ENCODE assay signal across 17 cellular contexts in genomic region chr16:89024546-89024945, GRCh38. TPM values are rescaled to one million over a fixed set of nuclear protein-coding genes. Genes with fewer than 3 reads are reported as not detected.
DNase-seq lines count a peak whose midpoint lies in the region; ATAC-seq and TF ChIP-seq lines count a peak whose summit lies in the region.
"Had no signal": no experiment of that assay in that cellular context is flagged by ENCODE, and none has a peak within 500 bp of the region (broad histone marks: within the 10 kb centered on the region; RNA-seq: fewer than 3 reads in every experiment).

No MANE protein-coding gene starts in this region.

- H3K4me1 Mint-ChIP-seq in T-helper 1 cell treated with Interleukin-12 subunit alpha and Interleukin-12 subunit beta and Interleukin-4 antibody, amounts not matched to agents 30 μg/mL and 1 μg/mL, for 36 hours (ENCODE audit: low read depth): peaks cover 37% of the 10 kb centered on the region
- no peaks in the 10 kb centered on the region for H3K4me1 Mint-ChIP-seq in chondrocyte (ENCODE audit: low read depth)

- H3K36me3 ChIP-seq in heart right ventricle (no peaks in the 10 kb centered on the region), upper lobe of right lung (no peaks in the 10 kb centered on the region)

- peaks cover 34% of the 10 kb centered on the region for H3K9me3 Mint-ChIP-seq in T-helper 1 cell treated with Interleukin-12 subunit alpha and Interleukin-12 subunit beta and Interleukin-4 antibody, amounts not matched to agents 30 μg/mL and 1 μg/mL, for 36 hours
- H3K9me3 Mint-ChIP-seq in chondrocyte (ENCODE audit: low read depth): peaks cover 12% of the 10 kb centered on the region

- ATAC-seq in left cardiac atrium: no peak
- no peak for ATAC-seq in heart right ventricle
- ATAC-seq in upper lobe of right lung: no peak
- ATAC-seq in GM21528 (IDR thresholded peaks at IDR 0.05; ENCODE audit: low FRiP score, unreplicated experiment): no peak

- intact Hi-C loops in left cardiac atrium (cut with DNase I): no loop called here
- intact Hi-C loops in heart right ventricle (cut with DNase I): no loop called here
- intact Hi-C loops in upper lobe of right lung (cut with DNase I): no loop called here

- peaks cover 17% of the 10 kb centered on the region for H3K36me3 Mint-ChIP-seq in T-helper 1 cell treated with Interleukin-12 subunit alpha and Interleukin-12 subunit beta and Interleukin-4 antibody, amounts not matched to agents 30 μg/mL and 1 μg/mL, for 36 hours (ENCODE audit: low read depth)
- H3K36me3 Mint-ChIP-seq in chondrocyte (ENCODE audit: low read depth): peaks cover 6% of the 10 kb centered on the region

- H3K27me3 ChIP-seq in heart right ventricle: peaks cover 0 to 63% (median 47%) of the 10 kb centered on the region in 7 donors
- peaks cover 14% of the 10 kb centered on the region for H3K27me3 ChIP-seq in upper lobe of right lung

- 81 to 86% methylated on average over 8 of the region's 8 CpGs for WGBS in heart right ventricle, 2 donors

- DNase-seq in T-helper 1 cell (no peak), left cardiac atrium (peak; percentile 5), heart right ventricle (no peak), chondrocyte (ENCODE audit: low spot score) (peak; percentile 73), upper lobe of right lung (peak; percentile 21)
- no peak for DNase-seq in stimulated activated naive CD4-positive, alpha-beta T cell treated with Interleukin-2 at 50 U/mL for 16 hours (lab: John Stamatoyannopoulos, UW)
- DNase-seq: C1 segment of cervical spinal cord, H9, KG1, NCI-H1092 treated with DMSO at 0.1 percent for 48 hours, NCI-H187, NCI-H510A, RPMI8226 had no signal

- H3K27ac ChIP-seq in heart right ventricle (no peak overlapping the region), upper lobe of right lung (no peak overlapping the region)

- H3K4me1 ChIP-seq in heart right ventricle (no peaks in the 10 kb centered on the region), upper lobe of right lung (no peaks in the 10 kb centered on the region)

- H3K27ac Mint-ChIP-seq in T-helper 1 cell treated with Interleukin-12 subunit alpha and Interleukin-12 subunit beta and Interleukin-4 antibody, amounts not matched to agents 30 μg/mL and 1 μg/mL, for 36 hours: peak overlapping the region; percentile 63
- H3K27ac Mint-ChIP-seq in chondrocyte (ENCODE audit: unreplicated experiment): no peak overlapping the region
- H3K27ac Mint-ChIP-seq: H9 had no signal

- H3K4me3 ChIP-seq in heart right ventricle: no peak overlapping the region
- no peak overlapping the region for H3K4me3 ChIP-seq in upper lobe of right lung

- TF ChIP-seq CTCF in heart right ventricle (IDR thresholded peaks at IDR 0.05) (no peak), chondrocyte (IDR thresholded peaks at IDR 0.05) (no peak), upper lobe of right lung (IDR thresholded peaks at IDR 0.05) (no peak)

- peaks cover 0 to 27% (median 16%) of the 10 kb centered on the region in 11 donors for H3K9me3 ChIP-seq in heart right ventricle
- H3K9me3 ChIP-seq in upper lobe of right lung: peaks cover 5% of the 10 kb centered on the region

- H3K27me3 Mint-ChIP-seq in T-helper 1 cell treated with Interleukin-12 subunit alpha and Interleukin-12 subunit beta and Interleukin-4 antibody, amounts not matched to agents 30 μg/mL and 1 μg/mL, for 36 hours (ENCODE audit: low read depth): no peaks in the 10 kb centered on the region
- peaks cover 39% of the 10 kb centered on the region for H3K27me3 Mint-ChIP-seq in chondrocyte (ENCODE audit: low read depth)

- H3K4me3 Mint-ChIP-seq in T-helper 1 cell treated with Interleukin-12 subunit alpha and Interleukin-12 subunit beta and Interleukin-4 antibody, amounts not matched to agents 30 μg/mL and 1 μg/mL, for 36 hours: no peak overlapping the region
- H3K4me3 Mint-ChIP-seq in chondrocyte (ENCODE audit: unreplicated experiment): no peak overlapping the region
- H3K4me3 Mint-ChIP-seq: H9 had no signal

RNA-seq across cellular contexts. Expression of gene CBFA2T3, which starts 47.5 kb away (rescaled TPM):
- 1 to 10 TPM; 6.5 to 6.6 TPM for total RNA-seq in left cardiac atrium
- 10 to 100 TPM in 2 of 10 donors, 1 to 10 TPM in 8; 3.1 to 14.9 (median 6.1) TPM for total RNA-seq in heart right ventricle
- 10 to 100 TPM in 1 of 2 donors, 1 to 10 TPM in 1; 6.0 to 17.6 TPM for polyA plus RNA-seq in heart right ventricle
- total RNA-seq in chondrocyte: 0.23 TPM in 1 of 3 replicates, not detected in the others
- 19.0 TPM for total RNA-seq in upper lobe of right lung
- total RNA-seq: A172, MCF 10A had no signal

Comparison
In these comparisons a context has a peak if more than half of its experiments do, and no peak if none do; other contexts are left out.
1. DNase-seq: peak in left cardiac atrium (single experiment), chondrocyte (single experiment) and upper lobe of right lung (single experiment); none in T-helper 1 cell (0 of 5), heart right ventricle (0 of 2) and stimulated activated naive CD4-positive, alpha-beta T cell treated with Interleukin-2 at 50 U/mL for 16 hours (single experiment).